ENCODE assay signal across 24 cellular contexts in the genomic region with DNA sequence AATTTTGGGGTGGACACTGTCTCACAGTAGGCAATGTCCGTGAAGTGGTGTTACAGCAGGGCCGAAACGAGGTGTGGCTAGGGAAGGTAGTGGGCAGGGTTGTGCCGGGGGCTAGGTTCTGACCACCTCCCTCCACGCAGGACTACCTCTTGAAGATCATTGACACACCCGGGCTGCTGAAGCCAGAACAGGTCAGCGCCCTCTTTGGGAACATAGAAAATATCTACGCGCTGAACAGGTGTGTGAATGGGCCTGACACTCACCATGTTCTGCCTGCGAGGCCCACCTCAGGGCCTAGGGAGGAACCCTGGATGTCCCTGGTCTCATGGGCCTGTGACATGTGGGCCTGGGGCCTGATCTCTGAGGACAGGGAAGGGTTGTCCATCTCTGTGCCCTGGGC. TPM values are rescaled to one million over a fixed set of nuclear protein-coding genes. Genes with fewer than 3 reads are reported as not detected.
DNase-seq lines count a peak whose midpoint lies in the region; ATAC-seq and TF ChIP-seq lines count a peak whose summit lies in the region.
"Had no signal": no experiment of that assay in that cellular context is flagged by ENCODE, and none has a peak within 500 bp of the region (broad histone marks: within the 10 kb centered on the region; RNA-seq: fewer than 3 reads in every experiment).

No MANE protein-coding gene starts in this region.

- no peak overlapping the region for H2AK5ac ChIP-seq in mesendoderm (ENCODE audit: low read length)

- TF ChIP-seq EP300 in sigmoid colon (IDR thresholded peaks at IDR 0.05) = no peak

- WGBS in sigmoid colon, 2 donors = 91 to 95% methylated on average over 10 of the region's 10 CpGs
- no CpG with 5 or more reads among the region's 10 CpGs for WGBS in mesendoderm (ENCODE audit: extremely low coverage, insufficient coverage, low lambda C conversion rate)

- no peak overlapping the region for H3K4me3 Mint-ChIP-seq in CD4-positive, alpha-beta T cell
- no peak overlapping the region for H3K4me3 Mint-ChIP-seq in glutamatergic neuron (ENCODE audit: unreplicated experiment)
- H3K4me3 Mint-ChIP-seq in stimulated activated naive B cell treated with anti-CD40 and anti-IgM and Interleukin-4, amounts not matched to agents 10 μg/mL and 1 μg/mL and 100 μg/mL, for 72 hours = no peak overlapping the region
- H3K4me3 Mint-ChIP-seq: activated naive CD8-positive, alpha-beta T cell treated with anti-CD3 and anti-CD28 coated beads, Interleukin-2, amount 50 U/mL, for 24 hours; neural progenitor cell had no signal

- H3K9ac ChIP-seq in mesendoderm (ENCODE audit: low read length) = no peak overlapping the region
- H3K9ac ChIP-seq: neural progenitor cell had no signal

- H3K4me1 ChIP-seq in RWPE2 (ENCODE audit: insufficient read depth, poor library complexity, severe bottlenecking) = peaks cover 32% of the 10 kb centered on the region
- H3K4me1 ChIP-seq in sigmoid colon = peaks cover 0 to 36% (median 31%) of the 10 kb centered on the region in 4 donors
- peaks cover 24% of the 10 kb centered on the region for H3K4me1 ChIP-seq in mesendoderm (ENCODE audit: control insufficient read depth, low read depth, low read length)

- no peak for DNase-seq in CD4-positive, alpha-beta T cell
- DNase-seq in RWPE2 (ENCODE audit: low spot score) (peak; percentile 45), glutamatergic neuron (no peak), sigmoid colon (peak; percentile 52), mesendoderm (no peak), DMS153 treated with DMSO at 0.1 percent for 48 hours (lab: John Stamatoyannopoulos, UW; ENCODE audit: unreplicated experiment) (no peak), H7 (no peak)
- no peak for DNase-seq in stimulated activated naive B cell treated with anti-CD40 and anti-IgM and Interleukin-4, amounts not matched to agents 10 μg/mL and 1 μg/mL and 100 μg/mL, for 72 hours
- DNase-seq: activated CD4-positive, alpha-beta T cell treated with anti-CD3 and anti-CD28 coated beads, Interleukin-2, amount 50 U/mL, for 4 hours; activated gamma-delta T cell treated with Interleukin-2 at 50 U/mL for 16 hours; activated naive CD8-positive, alpha-beta T cell treated with anti-CD3 and anti-CD28 coated beads, Interleukin-2, amount 50 U/mL, for 24 hours; lower lobe of right lung; NCI-H1048; NCI-H2029; NCI-H345; NCI-H748 treated with DMSO at 0.1 percent for 48 hours had no signal

- no peak overlapping the region for H3K4me3 ChIP-seq in RWPE2 (ENCODE audit: severe bottlenecking)
- H3K4me3 ChIP-seq in sigmoid colon = no peak overlapping the region
- H3K4me3 ChIP-seq in mesendoderm (ENCODE audit: low read length) = no peak overlapping the region
- no peak overlapping the region for H3K4me3 ChIP-seq in H7 (ENCODE audit: insufficient read depth, low read depth, low read length)
- H3K4me3 ChIP-seq: body of pancreas, esophagus muscularis mucosa, HAP-1, lower lobe of right lung, neural progenitor cell, SK-N-MC had no signal

- no peak for TF ChIP-seq CTCF in CD4-positive, alpha-beta T cell (IDR thresholded peaks at IDR 0.05)
- TF ChIP-seq CTCF in RWPE2 (IDR thresholded peaks at IDR 0.05; ENCODE audit: poor library complexity, severe bottlenecking) (no peak), glutamatergic neuron (IDR thresholded peaks at IDR 0.05; ENCODE audit: partially characterized antibody, unreplicated experiment) (no peak), sigmoid colon (IDR thresholded peaks at IDR 0.05) (no peak)

- no peak overlapping the region for H4K5ac ChIP-seq in mesendoderm (ENCODE audit: low read length)

- H3K4me2 ChIP-seq in mesendoderm (ENCODE audit: low read length) = no peak overlapping the region

- no peak for TF ChIP-seq POLR2A in sigmoid colon (IDR thresholded peaks at IDR 0.05)

- H4K8ac ChIP-seq in mesendoderm (ENCODE audit: low read depth, low read length) = no peak overlapping the region

- no peaks in the 10 kb centered on the region for H3K27me3 ChIP-seq in CD4-positive, alpha-beta T cell (ENCODE audit: control insufficient read depth, insufficient read depth, low read length)
- H3K27me3 ChIP-seq in RWPE2 (ENCODE audit: insufficient read depth, poor library complexity, severe bottlenecking) = no peaks in the 10 kb centered on the region
- no peaks in the 10 kb centered on the region for H3K27me3 ChIP-seq in sigmoid colon
- H3K27me3 ChIP-seq in mesendoderm (ENCODE audit: insufficient read depth, low read length, poor library complexity) = no peaks in the 10 kb centered on the region
- H3K27me3 ChIP-seq in H7 (ENCODE audit: control insufficient read depth, insufficient read depth, low read length) = no peaks in the 10 kb centered on the region
- H3K27me3 ChIP-seq: body of pancreas, esophagus muscularis mucosa, neural progenitor cell had no signal

- H2BK5ac ChIP-seq in mesendoderm (ENCODE audit: low read length) = no peak overlapping the region

- H3K79me1 ChIP-seq in mesendoderm (ENCODE audit: low read length) = peaks cover 13% of the 10 kb centered on the region

- no peak overlapping the region for H3K18ac ChIP-seq in mesendoderm (ENCODE audit: low read length)

- peak overlapping the region; percentile 69 for H3K27ac Mint-ChIP-seq in CD4-positive, alpha-beta T cell
- H3K27ac Mint-ChIP-seq in glutamatergic neuron (ENCODE audit: unreplicated experiment) = peak overlapping the region; percentile 28
- H3K27ac Mint-ChIP-seq in stimulated activated naive B cell treated with anti-CD40 and anti-IgM and Interleukin-4, amounts not matched to agents 10 μg/mL and 1 μg/mL and 100 μg/mL, for 72 hours = no peak overlapping the region
- H3K27ac Mint-ChIP-seq: activated naive CD8-positive, alpha-beta T cell treated with anti-CD3 and anti-CD28 coated beads, Interleukin-2, amount 50 U/mL, for 24 hours; neural progenitor cell; progenitor cell of endocrine pancreas had no signal

- CTCF ChIA-PET in CD4-positive, alpha-beta T cell (lab: Charles Lee) = no interaction called here

- POLR2A ChIA-PET in CD4-positive, alpha-beta T cell (lab: Charles Lee) = interaction anchor here (1.0 kb wide), 1 partner anchor 24 kb away, joined by 6 read pairs; no protein-coding TSS in a partner anchor

- no peak overlapping the region for H3K56ac ChIP-seq in mesendoderm (ENCODE audit: low read length)

- ATAC-seq in CD4-positive, alpha-beta T cell (ENCODE audit: poor library complexity) = no peak
- no peak for ATAC-seq in RWPE2 (ENCODE audit: low read depth)
- no peak for ATAC-seq in stimulated activated naive B cell treated with anti-CD40 and anti-IgM and Interleukin-4, amounts not matched to agents 10 μg/mL and 1 μg/mL and 100 μg/mL, for 72 hours (replicated peaks)
- ATAC-seq: activated naive CD8-positive, alpha-beta T cell treated with anti-CD3 and anti-CD28 coated beads, Interleukin-2, amount 50 U/mL, for 24 hours; body of pancreas; lower lobe of right lung had no signal

- H3K9me3 Mint-ChIP-seq in CD4-positive, alpha-beta T cell = no peaks in the 10 kb centered on the region
- H3K9me3 Mint-ChIP-seq in glutamatergic neuron (ENCODE audit: unreplicated experiment) = peaks cover 8% of the 10 kb centered on the region
- no peaks in the 10 kb centered on the region for H3K9me3 Mint-ChIP-seq in stimulated activated naive B cell treated with anti-CD40 and anti-IgM and Interleukin-4, amounts not matched to agents 10 μg/mL and 1 μg/mL and 100 μg/mL, for 72 hours
- H3K9me3 Mint-ChIP-seq: activated naive CD8-positive, alpha-beta T cell treated with anti-CD3 and anti-CD28 coated beads, Interleukin-2, amount 50 U/mL, for 24 hours; neural progenitor cell had no signal

- intact Hi-C loops in CD4-positive, alpha-beta T cell (cut with DNase I, micrococcal nuclease) = no loop called here
- intact Hi-C loops in sigmoid colon (cut with DNase I) = no loop called here

- peaks cover 69% of the 10 kb centered on the region for H3K4me1 Mint-ChIP-seq in CD4-positive, alpha-beta T cell (ENCODE audit: low read depth)
- peaks cover 27% of the 10 kb centered on the region for H3K4me1 Mint-ChIP-seq in glutamatergic neuron (ENCODE audit: low read depth, unreplicated experiment)
- H3K4me1 Mint-ChIP-seq in stimulated activated naive B cell treated with anti-CD40 and anti-IgM and Interleukin-4, amounts not matched to agents 10 μg/mL and 1 μg/mL and 100 μg/mL, for 72 hours = no peaks in the 10 kb centered on the region

- no peak overlapping the region for H3K4ac ChIP-seq in mesendoderm (ENCODE audit: low read depth, low read length)

- peaks cover 74% of the 10 kb centered on the region for H3K36me3 ChIP-seq in RWPE2 (ENCODE audit: low read depth)
- H3K36me3 ChIP-seq in sigmoid colon = peaks cover 43 to 65% (median 54%) of the 10 kb centered on the region in 4 donors
- peaks cover 12% of the 10 kb centered on the region for H3K36me3 ChIP-seq in mesendoderm (ENCODE audit: control insufficient read depth, insufficient read depth, low read length)
- H3K36me3 ChIP-seq in H7 (replicated peaks; ENCODE audit: control insufficient read depth, insufficient read depth, low read length) = peaks cover 26% of the 10 kb centered on the region
- H3K36me3 ChIP-seq: neural progenitor cell had no signal

- H2BK120ac ChIP-seq in mesendoderm (ENCODE audit: low read depth, low read length) = no peak overlapping the region

- no peak overlapping the region for H3K23ac ChIP-seq in mesendoderm (ENCODE audit: low read length)

- peaks cover 13% of the 10 kb centered on the region for H3K36me3 Mint-ChIP-seq in CD4-positive, alpha-beta T cell (ENCODE audit: low read depth)
- H3K36me3 Mint-ChIP-seq in glutamatergic neuron (ENCODE audit: unreplicated experiment) = peaks cover 4% of the 10 kb centered on the region
- no peaks in the 10 kb centered on the region for H3K36me3 Mint-ChIP-seq in stimulated activated naive B cell treated with anti-CD40 and anti-IgM and Interleukin-4, amounts not matched to agents 10 μg/mL and 1 μg/mL and 100 μg/mL, for 72 hours

- H3K79me2 ChIP-seq in mesendoderm (ENCODE audit: control insufficient read depth, insufficient read depth, low read length) = peaks cover 24% of the 10 kb centered on the region

- H2BK15ac ChIP-seq in mesendoderm (replicated peaks; ENCODE audit: low read depth) = no peak overlapping the region

- H3K27ac ChIP-seq in CD4-positive, alpha-beta T cell (ENCODE audit: low read depth, low read length) = no peak overlapping the region
- H3K27ac ChIP-seq in RWPE2 (ENCODE audit: poor library complexity, severe bottlenecking) = peak overlapping the region; percentile 93
- no peak overlapping the region for H3K27ac ChIP-seq in sigmoid colon
- no peak overlapping the region for H3K27ac ChIP-seq in mesendoderm (ENCODE audit: low read depth, low read length)
- H3K27ac ChIP-seq: C4-2B, esophagus muscularis mucosa, HL-60, lower lobe of right lung, SK-N-MC had no signal

- no peaks in the 10 kb centered on the region for H3K9me3 ChIP-seq in CD4-positive, alpha-beta T cell (ENCODE audit: control insufficient read depth, low read length)
- H3K9me3 ChIP-seq in RWPE2 (ENCODE audit: severe bottlenecking) (no peaks in the 10 kb centered on the region), sigmoid colon (no peaks in the 10 kb centered on the region)
- H3K9me3 ChIP-seq: body of pancreas, esophagus muscularis mucosa, HAP-1, lower lobe of right lung had no signal

- no peaks in the 10 kb centered on the region for H3K27me3 Mint-ChIP-seq in CD4-positive, alpha-beta T cell
- peaks cover 7% of the 10 kb centered on the region for H3K27me3 Mint-ChIP-seq in glutamatergic neuron (ENCODE audit: unreplicated experiment)
- peaks cover 0 to under 1% of the 10 kb centered on the region in 2 donors for H3K27me3 Mint-ChIP-seq in stimulated activated naive B cell treated with anti-CD40 and anti-IgM and Interleukin-4, amounts not matched to agents 10 μg/mL and 1 μg/mL and 100 μg/mL, for 72 hours
- H3K27me3 Mint-ChIP-seq: activated naive CD8-positive, alpha-beta T cell treated with anti-CD3 and anti-CD28 coated beads, Interleukin-2, amount 50 U/mL, for 24 hours; progenitor cell of endocrine pancreas had no signal

RNA-seq across cellular contexts. Expression of a gene that starts 24.6 kb away (rescaled TPM):
- 10 to 100 TPM; 12.1 to 13.3 TPM for total RNA-seq in CD4-positive, alpha-beta T cell
- total RNA-seq in glutamatergic neuron (ENCODE audit: unreplicated experiment) (10.1 TPM), sigmoid colon (10 to 100 TPM; 34.4 to 67.9 (median 52.3) TPM)
- 10 to 100 TPM; 16.9 to 26.8 (median 17.4) TPM for polyA plus RNA-seq in sigmoid colon
- 20.7 TPM for polyA plus RNA-seq in mesendoderm (2013, experiment 1 of 2)
- polyA plus RNA-seq in mesendoderm (2013, experiment 2 of 2) = 21.8 TPM
- total RNA-seq in H7 (2014; rRNA removed; shearing (Covaris generic)) = 36.7 and 47.0 TPM in 2 replicates

Comparison
In these comparisons a context has a peak if more than half of its experiments do, and no peak if none do; other contexts are left out.
1. DNase-seq: peak in RWPE2 (single experiment) and sigmoid colon (single experiment); none in CD4-positive, alpha-beta T cell (0 of 10), glutamatergic neuron (single experiment), mesendoderm (single experiment), DMS153 treated with DMSO at 0.1 percent for 48 hours (single experiment), stimulated activated naive B cell treated with anti-CD40 and anti-IgM and Interleukin-4, amounts not matched to agents 10 μg/mL and 1 μg/mL and 100 μg/mL, for 72 hours (single experiment) and H7 (single experiment).